ENCODE assay signal across 9 cellular contexts in genomic region chr5:72166070-72166979, GRCh38. TPM values are rescaled to one million over a fixed set of nuclear protein-coding genes. Genes with fewer than 3 reads are reported as not detected.
DNase-seq lines count a peak whose midpoint lies in the region; ATAC-seq and TF ChIP-seq lines count a peak whose summit lies in the region.
"Had no signal": no experiment of that assay in that cellular context is flagged by ENCODE, and none has a peak within 500 bp of the region (broad histone marks: within the 10 kb centered on the region; RNA-seq: fewer than 3 reads in every experiment).

No MANE protein-coding gene starts in this region.

- H2BK5ac ChIP-seq in H9 (ENCODE audit: insufficient read length, low read length): no peak overlapping the region
- H2BK5ac ChIP-seq in trophoblast cell (ENCODE audit: low read depth, low read length, poor library complexity): no peak overlapping the region

- peaks cover 0 to 2% (median 0%) of the 10 kb centered on the region in 3 experiments; a peak in 2 of 7 replicates for H3K36me3 Mint-ChIP-seq in H9 (ENCODE audit: insufficient read depth in 1 of 3, low read depth in 3 of 3)
- H3K36me3 Mint-ChIP-seq: activated naive CD4-positive, alpha-beta T cell treated with anti-CD3 and anti-CD28 coated beads, Interleukin-2, amount 50 U/mL, for 24 hours had no signal

- H3K4me3 ChIP-seq in RWPE2 (ENCODE audit: severe bottlenecking): no peak overlapping the region
- H3K4me3 ChIP-seq in trophoblast cell (ENCODE audit: low read depth, low read length): no peak overlapping the region

- no peaks in the 10 kb centered on the region for H4K20me1 ChIP-seq in H9 (ENCODE audit: control insufficient read depth, insufficient read depth, insufficient read length)

- DNase-seq in H9 (peak; percentile 49), RWPE2 (ENCODE audit: low spot score) (no peak), fibroblast of peridontal ligament (ENCODE audit: extremely low read depth) (peak; percentile 66), trophoblast cell (no peak)
- no peak for DNase-seq in stimulated activated CD4-positive, alpha-beta T cell treated with anti-CD3 and anti-CD28 coated beads, Interleukin-4, amount 100 ng/mL, for 24 hours
- no peak for DNase-seq in central memory CD4-positive, alpha-beta T cell

- H4K91ac ChIP-seq in H9 (ENCODE audit: insufficient read length, low read depth, low read length) (no peak overlapping the region), trophoblast cell (ENCODE audit: low read depth, low read length) (no peak overlapping the region)

- H3K79me1 ChIP-seq in H9 (ENCODE audit: insufficient read depth, low read depth, low read length, poor library complexity, severe bottlenecking) (no peaks in the 10 kb centered on the region), trophoblast cell (ENCODE audit: low read length) (no peaks in the 10 kb centered on the region)

- peak; percentile 87 for ATAC-seq in RWPE2 (ENCODE audit: low read depth)
- no peak for ATAC-seq in GM21367 (IDR thresholded peaks at IDR 0.05; ENCODE audit: unreplicated experiment)
- ATAC-seq in HG03139 (IDR thresholded peaks at IDR 0.05; ENCODE audit: unreplicated experiment): no peak

- H3K36me3 ChIP-seq in RWPE2 (ENCODE audit: low read depth) (0 out of 2 replicates have a peak, but pooled peaks cover 6% of the 10 kb centered on the region), trophoblast cell (ENCODE audit: control insufficient read depth in 1 of 2, insufficient read depth in 2 of 2, low read length in 2 of 2) (peaks cover 2% of the 10 kb centered on the region in 2 experiments)

- no peak overlapping the region for H4K5ac ChIP-seq in H9 (ENCODE audit: insufficient read length, low read depth, low read length)

- no peak overlapping the region for H3K4ac ChIP-seq in H9 (ENCODE audit: low read depth, low read length)
- no peak overlapping the region for H3K4ac ChIP-seq in trophoblast cell (ENCODE audit: low read depth, low read length)

- no peak overlapping the region for H2BK120ac ChIP-seq in H9 (ENCODE audit: low read depth, low read length, poor library complexity, severe bottlenecking)
- H2BK120ac ChIP-seq in trophoblast cell (ENCODE audit: insufficient read depth, low read length, poor library complexity): no peak overlapping the region

- no peak overlapping the region for H4K12ac ChIP-seq in trophoblast cell (ENCODE audit: low read depth, low read length)

- TF ChIP-seq CTCF in H9 (conservative IDR thresholded peaks at IDR 0.05): no peak
- TF ChIP-seq CTCF in RWPE2 (IDR thresholded peaks at IDR 0.05; ENCODE audit: poor library complexity, severe bottlenecking): no peak

- H2AFZ ChIP-seq in H9 (ENCODE audit: low read length) (no peak overlapping the region), trophoblast cell (ENCODE audit: insufficient read depth, low read length, poor library complexity) (peak overlapping the region; percentile 45)

- H3K14ac ChIP-seq in H9 (ENCODE audit: insufficient read depth, low read length) (peak overlapping the region; percentile 31; the same call in 1 of the 2 replicates), trophoblast cell (ENCODE audit: low read length) (no peak overlapping the region)

- peaks cover 58% of the 10 kb centered on the region in 2 experiments for H3K4me1 Mint-ChIP-seq in H9
- H3K4me1 Mint-ChIP-seq: activated naive CD4-positive, alpha-beta T cell treated with anti-CD3 and anti-CD28 coated beads, Interleukin-2, amount 50 U/mL, for 24 hours had no signal

- H3K9me3 ChIP-seq in H9 (ENCODE audit: control insufficient read depth, low read depth, low read length) (no peaks in the 10 kb centered on the region), RWPE2 (ENCODE audit: severe bottlenecking) (no peaks in the 10 kb centered on the region), trophoblast cell (ENCODE audit: insufficient read depth, low read depth, low read length) (no peaks in the 10 kb centered on the region)

- H3K27ac ChIP-seq in H9 (ENCODE audit: insufficient read length, low read depth, low read length) (peak overlapping the region; percentile 24), RWPE2 (ENCODE audit: poor library complexity, severe bottlenecking) (peak overlapping the region; percentile 10), trophoblast cell (ENCODE audit: low read depth, low read length) (no peak overlapping the region)

- peak overlapping the region; percentile 96 to 97 (median 96) for H3K27ac Mint-ChIP-seq in H9
- H3K27ac Mint-ChIP-seq: activated naive CD4-positive, alpha-beta T cell treated with anti-CD3 and anti-CD28 coated beads, Interleukin-2, amount 50 U/mL, for 24 hours had no signal

- no CpG with 5 or more reads among the region's 15 CpGs for WGBS in H9 (ENCODE audit: extremely low coverage, insufficient read length, low lambda C conversion rate)
- no CpG with 5 or more reads among the region's 15 CpGs for WGBS in trophoblast cell (ENCODE audit: extremely low coverage, insufficient coverage, insufficient read length)

- no peaks in the 10 kb centered on the region for H3K23me2 ChIP-seq in H9 (ENCODE audit: insufficient read length, low read depth, low read length, poor library complexity, severe bottlenecking)

- no peak overlapping the region for H3T11ph ChIP-seq in H9 (ENCODE audit: low read length)

- peak overlapping the region; percentile 43 to 57 for H3K4me3 Mint-ChIP-seq in H9
- H3K4me3 Mint-ChIP-seq: activated naive CD4-positive, alpha-beta T cell treated with anti-CD3 and anti-CD28 coated beads, Interleukin-2, amount 50 U/mL, for 24 hours had no signal

- no peak overlapping the region for H3K23ac ChIP-seq in H9 (ENCODE audit: insufficient read length, low read depth, low read length)
- H3K23ac ChIP-seq in trophoblast cell (ENCODE audit: low read length): no peak overlapping the region

- no peaks in the 10 kb centered on the region for H3K79me2 ChIP-seq in H9 (ENCODE audit: insufficient read depth, low read length)
- no peaks in the 10 kb centered on the region for H3K79me2 ChIP-seq in trophoblast cell (ENCODE audit: control insufficient read depth, insufficient read depth, low read length, poor library complexity)

- H3K9me3 Mint-ChIP-seq in H9: no peaks in the 10 kb centered on the region
- H3K9me3 Mint-ChIP-seq: activated naive CD4-positive, alpha-beta T cell treated with anti-CD3 and anti-CD28 coated beads, Interleukin-2, amount 50 U/mL, for 24 hours had no signal

- H3K27me3 ChIP-seq in H9 (ENCODE audit: insufficient read depth, low read length) (no peaks in the 10 kb centered on the region), RWPE2 (ENCODE audit: insufficient read depth, poor library complexity, severe bottlenecking) (no peaks in the 10 kb centered on the region), trophoblast cell (ENCODE audit: insufficient read depth, low read length) (no peaks in the 10 kb centered on the region)

- H2AK5ac ChIP-seq in H9 (ENCODE audit: insufficient read length, low read length) (no peak overlapping the region), trophoblast cell (ENCODE audit: low read length) (no peak overlapping the region)

- H4K8ac ChIP-seq in H9 (replicated peaks; ENCODE audit: insufficient read length, low read depth, low read length): no peak overlapping the region
- H4K8ac ChIP-seq in trophoblast cell (ENCODE audit: low read depth, low read length): no peak overlapping the region

- no peak overlapping the region for H3K56ac ChIP-seq in H9 (ENCODE audit: insufficient read length, low read depth, low read length)

- H3K18ac ChIP-seq in H9 (ENCODE audit: insufficient read length, low read depth, low read length): no peak overlapping the region
- no peak overlapping the region for H3K18ac ChIP-seq in trophoblast cell (ENCODE audit: low read length)

- no peak overlapping the region for H2BK15ac ChIP-seq in H9 (ENCODE audit: low read depth, low read length)

- H2BK20ac ChIP-seq in H9 (ENCODE audit: low read depth, low read length, poor library complexity, severe bottlenecking): no peak overlapping the region

- H3K27me3 Mint-ChIP-seq in H9 (ENCODE audit: low read depth): no peaks in the 10 kb centered on the region

- H2BK12ac ChIP-seq in H9 (ENCODE audit: insufficient read length, low read depth, low read length) (no peak overlapping the region), trophoblast cell (ENCODE audit: low read length) (no peak overlapping the region)

- H3K4me1 ChIP-seq in H9 (ENCODE audit: insufficient read depth, low read length): peaks cover 14% of the 10 kb centered on the region; the same call in 1 of the 2 replicates
- no peaks in the 10 kb centered on the region for H3K4me1 ChIP-seq in RWPE2 (ENCODE audit: insufficient read depth, poor library complexity, severe bottlenecking)
- H3K4me1 ChIP-seq in trophoblast cell (ENCODE audit: control insufficient read depth in 1 of 2, insufficient read depth in 2 of 2, low read length in 2 of 2): peaks cover 0 to 1% of the 10 kb centered on the region in 2 experiments

- no peak overlapping the region for H3K9ac ChIP-seq in H9 (ENCODE audit: extremely low read depth, insufficient read length, low read length)
- H3K9ac ChIP-seq in trophoblast cell (ENCODE audit: low read length): no peak overlapping the region

- H3K4me2 ChIP-seq in H9 (ENCODE audit: insufficient read depth, insufficient read length, low read length): peak overlapping the region; percentile 40
- peak overlapping the region; percentile 17 for H3K4me2 ChIP-seq in trophoblast cell (ENCODE audit: low read length)

RNA-seq across cellular contexts. Expression of gene MAP1B, which starts 59.0 kb away (rescaled TPM):
- 67.1 and 67.5 TPM in 2 replicates for total RNA-seq in H9 (2021)
- 18.6 and 19.9 TPM in 2 replicates for polyA plus RNA-seq in trophoblast cell (2013)

Comparison
In these comparisons a context has a peak if more than half of its experiments do, and no peak if none do; other contexts are left out.
1. DNase-seq: peak in H9 (single experiment) and fibroblast of peridontal ligament (single experiment); none in RWPE2 (single experiment), trophoblast cell (0 of 2), stimulated activated CD4-positive, alpha-beta T cell treated with anti-CD3 and anti-CD28 coated beads, Interleukin-4, amount 100 ng/mL, for 24 hours (single experiment) and central memory CD4-positive, alpha-beta T cell (single experiment).